Comparison of ENCODE assay signal across 8 cellular contexts in the genomic region with DNA sequence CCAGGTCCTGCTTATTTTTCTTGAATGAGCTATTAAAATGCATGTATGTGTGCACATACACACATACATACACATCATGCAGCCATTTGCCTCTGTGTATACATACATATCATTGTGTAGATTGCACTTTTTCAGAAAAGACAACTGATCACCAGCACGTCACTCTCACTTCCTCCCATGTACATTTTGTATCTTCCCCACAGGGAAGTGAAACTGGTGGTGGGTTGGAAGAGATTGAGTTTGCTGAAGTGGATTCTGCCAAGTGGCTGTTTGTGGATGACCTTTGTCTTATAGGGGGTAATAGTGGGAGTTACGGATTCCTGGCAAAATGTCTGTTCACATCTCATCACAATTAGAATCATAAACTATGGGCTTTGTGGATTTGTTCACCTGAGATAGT.
DNase-seq lines count a peak whose midpoint lies in the region; ATAC-seq and TF ChIP-seq lines count a peak whose summit lies in the region.

No MANE protein-coding gene starts in this region.

- intact Hi-C loops in sciatic nerve (cut with DNase I): no loop called here

- H3K9me2 ChIP-seq in SU-DHL-6 (replicated peaks; ENCODE audit: insufficient read depth, low read length): no peaks in the 10 kb centered on the region

- H3K4me1 Mint-ChIP-seq in osteocyte (ENCODE audit: unreplicated experiment): peaks cover 18% of the 10 kb centered on the region

- H2AK5ac ChIP-seq in mesendoderm (ENCODE audit: low read length): no peak overlapping the region

- H3K27ac ChIP-seq in SU-DHL-6 (ENCODE audit: low read depth, low read length) (peak overlapping the region; percentile 98), mesendoderm (ENCODE audit: low read depth, low read length) (no peak overlapping the region)

- H2BK15ac ChIP-seq in mesendoderm (replicated peaks; ENCODE audit: low read depth): no peak overlapping the region

- H3K36me3 ChIP-seq in SU-DHL-6 (ENCODE audit: low read length): no peaks in the 10 kb centered on the region
- H3K36me3 ChIP-seq in mesendoderm (ENCODE audit: control insufficient read depth, insufficient read depth, low read length): no peaks in the 10 kb centered on the region

- H4K5ac ChIP-seq in mesendoderm (ENCODE audit: low read length): no peak overlapping the region

- no peak overlapping the region for H3K18ac ChIP-seq in mesendoderm (ENCODE audit: low read length)

- H3K4me3 Mint-ChIP-seq in osteocyte (ENCODE audit: unreplicated experiment): no peak overlapping the region

- no peak overlapping the region for H2BK5ac ChIP-seq in mesendoderm (ENCODE audit: low read length)

- TF ChIP-seq CTCF in SU-DHL-6 (IDR thresholded peaks at IDR 0.05; ENCODE audit: insufficient read depth, low read length, poor library complexity, severe bottlenecking) (no peak), osteocyte (IDR thresholded peaks at IDR 0.05) (no peak)

- no CpG with 5 or more reads among the region's 2 CpGs for WGBS in mesendoderm (ENCODE audit: extremely low coverage, insufficient coverage, low lambda C conversion rate)

- H3K4me1 ChIP-seq in mesendoderm (ENCODE audit: control insufficient read depth, low read depth, low read length): peaks cover 4% of the 10 kb centered on the region

- no peaks in the 10 kb centered on the region for H3K9me3 ChIP-seq in SU-DHL-6 (ENCODE audit: insufficient read depth, low read length)

- no peaks in the 10 kb centered on the region for H3K27me3 Mint-ChIP-seq in osteocyte (ENCODE audit: unreplicated experiment)

- no peak overlapping the region for H2BK120ac ChIP-seq in mesendoderm (ENCODE audit: low read depth, low read length)

- H3K9me3 Mint-ChIP-seq in osteocyte (ENCODE audit: unreplicated experiment): no peaks in the 10 kb centered on the region

- H3K36me3 Mint-ChIP-seq in osteocyte (ENCODE audit: unreplicated experiment): no peaks in the 10 kb centered on the region

- H3K4me3 ChIP-seq in SU-DHL-6 (ENCODE audit: insufficient read depth, low read length, poor library complexity, severe bottlenecking): peak overlapping the region; percentile 18
- H3K4me3 ChIP-seq in mesendoderm (ENCODE audit: low read length): no peak overlapping the region

- no peak overlapping the region for H4K8ac ChIP-seq in mesendoderm (ENCODE audit: low read depth, low read length)

- peak; percentile 58 for ATAC-seq in GM18870 (IDR thresholded peaks at IDR 0.05; ENCODE audit: unreplicated experiment)
- ATAC-seq in HG02885 (IDR thresholded peaks at IDR 0.05; ENCODE audit: poor library complexity, unreplicated experiment): peak; percentile 72
- ATAC-seq in sciatic nerve: peak; percentile 55

- peaks cover 60% of the 10 kb centered on the region for H3F3A ChIP-seq in SU-DHL-6 (ENCODE audit: insufficient read depth)

- H3K4me2 ChIP-seq in SU-DHL-6 (ENCODE audit: low read depth, low read length, poor library complexity, severe bottlenecking): peak overlapping the region; percentile 65
- H3K4me2 ChIP-seq in mesendoderm (ENCODE audit: low read length): no peak overlapping the region

- H3K9ac ChIP-seq in SU-DHL-6 (ENCODE audit: low read length) (peak overlapping the region; percentile 57), mesendoderm (ENCODE audit: low read length) (no peak overlapping the region)

- H3K4ac ChIP-seq in mesendoderm (ENCODE audit: low read depth, low read length): no peak overlapping the region

- H3K79me2 ChIP-seq in SU-DHL-6 (ENCODE audit: insufficient read depth, low read length) (no peaks in the 10 kb centered on the region), mesendoderm (ENCODE audit: control insufficient read depth, insufficient read depth, low read length) (no peaks in the 10 kb centered on the region)

- no peak overlapping the region for H2AFZ ChIP-seq in SU-DHL-6 (ENCODE audit: low read depth, low read length, severe bottlenecking)

- H3K27ac Mint-ChIP-seq in osteocyte (ENCODE audit: unreplicated experiment): no peak overlapping the region

- no peaks in the 10 kb centered on the region for H3K27me3 ChIP-seq in SU-DHL-6 (ENCODE audit: low read length)
- H3K27me3 ChIP-seq in mesendoderm (ENCODE audit: insufficient read depth, low read length, poor library complexity): no peaks in the 10 kb centered on the region

- no peak overlapping the region for H3K23ac ChIP-seq in mesendoderm (ENCODE audit: low read length)

- DNase-seq in sciatic nerve (ENCODE audit: low spot score) (no peak), mesendoderm (no peak), osteocyte (ENCODE audit: extremely low spot score, unreplicated experiment) (no peak), NCI-H524 (lab: John Stamatoyannopoulos, UW) (no peak)
- no peak for DNase-seq in activated CD8-positive, alpha-beta memory T cell treated with anti-CD3 and anti-CD28 coated beads for 24 hours

- no peaks in the 10 kb centered on the region for H4K20me1 ChIP-seq in SU-DHL-6 (ENCODE audit: low read depth, low read length)

- H3K79me1 ChIP-seq in mesendoderm (ENCODE audit: low read length): no peaks in the 10 kb centered on the region

- H3K56ac ChIP-seq in mesendoderm (ENCODE audit: low read length): no peak overlapping the region
